8 cellular contexts compared by ENCODE assay signal in genomic region chr17:31559647-31560501, GRCh38.
DNase-seq lines count a peak whose midpoint lies in the region; ATAC-seq and TF ChIP-seq lines count a peak whose summit lies in the region.

No MANE protein-coding gene starts in this region.

- no peaks in the 10 kb centered on the region for H3K9me2 ChIP-seq in GM23338 (ENCODE audit: insufficient read depth)

- H3K9me3 ChIP-seq in adipocyte (ENCODE audit: control insufficient read depth, low read length) (no peaks in the 10 kb centered on the region), iPS-20b (ENCODE audit: insufficient read depth, low read depth, low read length) (no peaks in the 10 kb centered on the region), smooth muscle cell (replicated peaks; ENCODE audit: low read depth) (no peaks in the 10 kb centered on the region), WERI-Rb-1 (ENCODE audit: severe bottlenecking) (no peaks in the 10 kb centered on the region)

- no peak overlapping the region for H3K27ac Mint-ChIP-seq in GM23338

- H4K20me1 ChIP-seq in GM23338 (replicated peaks; ENCODE audit: insufficient read depth) (peaks cover 3% of the 10 kb centered on the region; the same call in 1 of the 2 replicates), smooth muscle cell (ENCODE audit: low read depth) (peaks cover 30% of the 10 kb centered on the region)

- H3K4me2 ChIP-seq in GM23338 (peak overlapping the region; percentile 80), smooth muscle cell (peak overlapping the region; percentile 79)

- H3K27me3 ChIP-seq in GM23338 (ENCODE audit: insufficient read depth), result peaks cover 28% of the 10 kb centered on the region
- H3K27me3 ChIP-seq in adipocyte (replicated peaks; ENCODE audit: control insufficient read depth, insufficient read depth, low read length), result no peaks in the 10 kb centered on the region
- H3K27me3 ChIP-seq in iPS-20b (ENCODE audit: insufficient read depth, low read length), result peaks cover 69% of the 10 kb centered on the region
- H3K27me3 ChIP-seq in smooth muscle cell (ENCODE audit: low read depth), result no peaks in the 10 kb centered on the region
- H3K27me3 ChIP-seq in WERI-Rb-1 (ENCODE audit: insufficient read depth, low read depth, severe bottlenecking), result peaks cover 8% of the 10 kb centered on the region

- H2AFZ ChIP-seq in GM23338 (peak overlapping the region; percentile 76), smooth muscle cell (ENCODE audit: low read depth) (no peak overlapping the region)

- H3K36me3 ChIP-seq in GM23338 (ENCODE audit: insufficient read depth), result no peaks in the 10 kb centered on the region
- H3K36me3 ChIP-seq in adipocyte (ENCODE audit: control insufficient read depth, insufficient read depth, low read length, severe bottlenecking), result peaks cover 11% of the 10 kb centered on the region
- H3K36me3 ChIP-seq in iPS-20b (ENCODE audit: insufficient read depth, low read depth, low read length), result no peaks in the 10 kb centered on the region
- no peaks in the 10 kb centered on the region for H3K36me3 ChIP-seq in smooth muscle cell (ENCODE audit: low read depth)
- H3K36me3 ChIP-seq in WERI-Rb-1, result no peaks in the 10 kb centered on the region

- peak overlapping the region; percentile 100 for H3K9ac ChIP-seq in adipocyte (ENCODE audit: low read length)
- 0 out of 2 replicates have a peak overlapping the region, but pooled peaks have one; percentile 39 for H3K9ac ChIP-seq in iPS-20b (ENCODE audit: low read depth, low read length)
- peak overlapping the region; percentile 92 for H3K9ac ChIP-seq in smooth muscle cell (ENCODE audit: low read depth)

- H3F3A ChIP-seq in GM23338 (replicated peaks; ENCODE audit: low read depth), result 0 out of 2 replicates have a peak, but pooled peaks cover 9% of the 10 kb centered on the region
- H3F3A ChIP-seq in smooth muscle cell (ENCODE audit: low read depth), result peaks cover 4% of the 10 kb centered on the region

- DNase-seq in GM23338 (ENCODE audit: low spot score) (peak; percentile 49), adipocyte (ENCODE audit: low read depth) (peak; percentile 44), smooth muscle cell (lab: John Stamatoyannopoulos, UW; ENCODE audit: unreplicated experiment) (no peak), WERI-Rb-1 (no peak), epidermal melanocyte (ENCODE audit: insufficient read length, low spot score) (no peak)
- DNase-seq in stimulated activated naive CD4-positive, alpha-beta T cell treated with Interleukin-2 at 50 U/mL for 16 hours (lab: John Stamatoyannopoulos, UW), result no peak

- peak overlapping the region; percentile 72 for H3K4me3 Mint-ChIP-seq in GM23338

- no peaks in the 10 kb centered on the region for H3K9me3 Mint-ChIP-seq in GM23338

- peaks cover 3% of the 10 kb centered on the region; the same call in 1 of the 3 replicates for H3K36me3 Mint-ChIP-seq in GM23338 (ENCODE audit: low read depth)

- H3K27me3 Mint-ChIP-seq in GM23338 (ENCODE audit: insufficient read depth, low read depth, poor library complexity), result peaks cover 22% of the 10 kb centered on the region

- 0 out of 2 replicates have a peak, but pooled peaks cover 3% of the 10 kb centered on the region for H3K79me2 ChIP-seq in GM23338 (replicated peaks; ENCODE audit: insufficient read depth)
- H3K79me2 ChIP-seq in smooth muscle cell (ENCODE audit: low read depth), result peaks cover 58% of the 10 kb centered on the region

- H3K27ac ChIP-seq in GM23338 (ENCODE audit: low read depth) (no peak overlapping the region), iPS-20b (ENCODE audit: low read length) (no peak overlapping the region), smooth muscle cell (ENCODE audit: low read depth) (peak overlapping the region; percentile 85), WERI-Rb-1 (no peak overlapping the region)

- WGBS in smooth muscle cell (ENCODE audit: low lambda C conversion rate), result 4% methylated on average over 64 of the region's 82 CpGs

- peaks cover 39% of the 10 kb centered on the region for H3K4me1 Mint-ChIP-seq in GM23338

- TF ChIP-seq CTCF in GM23338 (conservative IDR thresholded peaks at IDR 0.05; ENCODE audit: low read depth in 2 of 2), result no peak
- TF ChIP-seq CTCF in smooth muscle cell (IDR thresholded peaks at IDR 0.05; ENCODE audit: borderline replicate concordance, insufficient read depth, poor library complexity, severe bottlenecking), result no peak
- no peak for TF ChIP-seq CTCF in WERI-Rb-1 (IDR thresholded peaks at IDR 0.05; ENCODE audit: low read depth, low read length)

- H3K4me1 ChIP-seq in GM23338 (ENCODE audit: insufficient read depth), result peaks cover 26% of the 10 kb centered on the region
- H3K4me1 ChIP-seq in adipocyte (ENCODE audit: control insufficient read depth, insufficient read depth, low read length), result peaks cover 40% of the 10 kb centered on the region
- peaks cover 14% of the 10 kb centered on the region for H3K4me1 ChIP-seq in iPS-20b (ENCODE audit: insufficient read depth, low read length)
- H3K4me1 ChIP-seq in smooth muscle cell (ENCODE audit: low read depth), result peaks cover 26% of the 10 kb centered on the region

- peak overlapping the region; percentile 65 for H3K4me3 ChIP-seq in GM23338
- H3K4me3 ChIP-seq in adipocyte (ENCODE audit: low read length), result peak overlapping the region; percentile 93
- peak overlapping the region; percentile 60 for H3K4me3 ChIP-seq in iPS-20b (ENCODE audit: low read length)
- peak overlapping the region; percentile 59 for H3K4me3 ChIP-seq in smooth muscle cell
- no peak overlapping the region for H3K4me3 ChIP-seq in WERI-Rb-1 (ENCODE audit: low read depth, low read length)

- peak; percentile 24 for ATAC-seq in GM23338
- ATAC-seq in HG03521 (IDR thresholded peaks at IDR 0.05; ENCODE audit: unreplicated experiment), result no peak

TF ChIP-seq in GM23338, 12 proteins besides CTCF, POLR2A, EP300 and RAD21:
- TF ChIP-seq NANOG (IDR thresholded peaks at IDR 0.05; ENCODE audit: borderline replicate concordance) (no peak), EZH2 (IDR thresholded peaks at IDR 0.05; ENCODE audit: low read depth, unreplicated experiment) (peak; percentile 53), EZH2phosphoT487 (IDR thresholded peaks at IDR 0.05; ENCODE audit: unreplicated experiment) (no peak)

Comparison
In these comparisons a context has a peak if more than half of its experiments do, and no peak if none do; other contexts are left out.
1. DNase-seq: peak in GM23338 (single experiment) and adipocyte (single experiment); none in smooth muscle cell (single experiment), WERI-Rb-1 (single experiment), epidermal melanocyte (single experiment) and stimulated activated naive CD4-positive, alpha-beta T cell treated with Interleukin-2 at 50 U/mL for 16 hours (single experiment).
2. H3K9ac ChIP-seq: peak in every context shown above with its lines; median percentile 100 in adipocyte; 92 in smooth muscle cell; 39 in iPS-20b.